ENCODE assay signal across 21 cellular contexts in the genomic region with DNA sequence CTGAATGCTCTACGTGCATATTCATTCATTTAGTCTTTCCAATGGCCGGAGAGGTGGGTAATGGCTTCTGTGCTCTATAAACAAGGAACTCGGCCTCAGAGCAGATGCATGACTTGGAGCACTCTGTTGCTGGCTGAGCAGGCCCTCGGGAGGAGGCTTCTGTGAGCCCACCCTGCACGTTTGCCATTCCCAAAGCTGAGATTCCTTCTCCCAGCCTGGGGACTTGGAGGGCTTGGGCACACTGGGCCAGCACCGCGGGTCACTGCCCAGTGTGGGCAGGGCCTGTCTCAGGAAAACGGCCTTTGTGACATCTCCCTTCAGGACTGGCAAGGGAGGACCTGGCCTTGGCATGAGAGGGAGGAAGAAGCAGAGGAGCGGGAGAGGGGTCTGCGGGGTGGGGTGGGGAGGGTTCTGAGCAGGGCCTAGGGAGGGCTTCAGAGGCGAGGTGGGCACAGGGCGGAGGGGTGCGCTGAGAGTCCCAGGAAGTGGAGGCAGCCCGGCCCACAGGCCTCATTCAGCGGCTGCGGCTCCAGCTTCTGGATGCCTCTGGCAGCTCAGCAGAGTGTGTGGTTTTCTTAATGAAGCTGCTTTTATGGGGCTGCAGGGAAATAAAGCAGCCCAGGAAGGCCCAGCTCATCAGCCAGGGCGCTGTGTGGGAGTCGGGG. TPM values are rescaled to one million over a fixed set of nuclear protein-coding genes. Genes with fewer than 3 reads are reported as not detected.
"Had no signal": no experiment of that assay in that cellular context is flagged by ENCODE, and none has a peak within 500 bp of the region (broad histone marks: within the 10 kb centered on the region; RNA-seq: fewer than 3 reads in every experiment).

No MANE protein-coding gene starts in this region.

- H3K36me3 Mint-ChIP-seq: activated naive CD4-positive, alpha-beta T cell treated with anti-CD3 and anti-CD28 coated beads, Interleukin-2, amount 50 U/mL, for 72 hours; memory B cell; natural killer cell treated with Interleukin-12 subunit alpha and Interleukin-12 subunit beta and Interleukin-15 and Interleukin-18, amount 100 ng/mL, for 72 hours; stimulated activated naive B cell treated with anti-CD40 and anti-IgM and Interleukin-4, amounts not matched to agents 10 μg/mL and 1 μg/mL and 100 μg/mL, for 72 hours had no signal

- ATAC-seq: activated naive CD4-positive, alpha-beta T cell treated with anti-CD3 and anti-CD28 coated beads, Interleukin-2, amount 50 U/mL, for 72 hours; activated T-helper 17 cell treated with anti-CD3 and anti-CD28 coated beads, Interleukin-2, amount 50 U/mL, for 72 hours; body of pancreas; natural killer cell treated with Interleukin-12 subunit alpha and Interleukin-12 subunit beta and Interleukin-15 and Interleukin-18, amount 100 ng/mL, for 72 hours; stimulated activated naive B cell treated with anti-CD40 and anti-IgM and Interleukin-4, amounts not matched to agents 10 μg/mL and 1 μg/mL and 100 μg/mL, for 72 hours had no signal

- H3K27me3 Mint-ChIP-seq: activated CD4-positive, alpha-beta T cell treated with anti-CD3 and anti-CD28 coated beads, Interleukin-2, amount 10 ng/mL, durations not matched to agents 24 days and 14 days had no signal

- H3K27ac Mint-ChIP-seq: activated CD4-positive, alpha-beta T cell treated with anti-CD3 and anti-CD28 coated beads, Interleukin-2, amount 10 ng/mL, durations not matched to agents 24 days and 14 days; activated T-helper 17 cell treated with anti-CD3 and anti-CD28 coated beads, Interleukin-2, amount 50 U/mL, for 72 hours; memory B cell; natural killer cell treated with Interleukin-12 subunit alpha and Interleukin-12 subunit beta and Interleukin-15 and Interleukin-18, amount 100 ng/mL, for 72 hours; stimulated activated naive B cell treated with anti-CD40 and anti-IgM and Interleukin-4, amounts not matched to agents 10 μg/mL and 1 μg/mL and 100 μg/mL, for 72 hours had no signal

- H3K9me3 Mint-ChIP-seq: activated CD4-positive, alpha-beta T cell treated with anti-CD3 and anti-CD28 coated beads, Interleukin-2, amount 10 ng/mL, durations not matched to agents 24 days and 14 days; activated naive CD4-positive, alpha-beta T cell treated with anti-CD3 and anti-CD28 coated beads, Interleukin-2, amount 50 U/mL, for 72 hours; activated T-helper 17 cell treated with anti-CD3 and anti-CD28 coated beads, Interleukin-2, amount 50 U/mL, for 72 hours; memory B cell; natural killer cell treated with Interleukin-12 subunit alpha and Interleukin-12 subunit beta and Interleukin-15 and Interleukin-18, amount 100 ng/mL, for 72 hours; stimulated activated naive B cell treated with anti-CD40 and anti-IgM and Interleukin-4, amounts not matched to agents 10 μg/mL and 1 μg/mL and 100 μg/mL, for 72 hours had no signal

- H3K36me3 ChIP-seq: esophagus squamous epithelium, left ventricle myocardium inferior, tibial nerve, vagina had no signal

- H3K4me2 ChIP-seq: hepatocyte had no signal

- H3K9me3 ChIP-seq: body of pancreas, esophagus squamous epithelium, left ventricle myocardium inferior, tibial nerve, vagina had no signal

- H2AFZ ChIP-seq: hepatocyte had no signal

- H3K27ac ChIP-seq: body of pancreas, esophagus squamous epithelium, hepatocyte, left ventricle myocardium inferior, tibial nerve, vagina had no signal

- H3K4me3 Mint-ChIP-seq: activated CD4-positive, alpha-beta T cell treated with anti-CD3 and anti-CD28 coated beads, Interleukin-2, amount 10 ng/mL, durations not matched to agents 24 days and 14 days; activated T-helper 17 cell treated with anti-CD3 and anti-CD28 coated beads, Interleukin-2, amount 50 U/mL, for 72 hours; memory B cell; natural killer cell treated with Interleukin-12 subunit alpha and Interleukin-12 subunit beta and Interleukin-15 and Interleukin-18, amount 100 ng/mL, for 72 hours; stimulated activated naive B cell treated with anti-CD40 and anti-IgM and Interleukin-4, amounts not matched to agents 10 μg/mL and 1 μg/mL and 100 μg/mL, for 72 hours had no signal

- FAIRE-seq: endothelial cell of umbilical vein, keratinocyte had no signal

- DNase-seq: activated CD4-positive, alpha-beta T cell treated with anti-CD3 and anti-CD28 coated beads, Interleukin-2, amount 10 ng/mL, durations not matched to agents 24 days and 14 days; activated CD4-positive, CD25-positive, alpha-beta regulatory T cell; body of pancreas; cortex of kidney; effector CD4-positive, alpha-beta T cell; esophagus squamous epithelium; left ventricle myocardium inferior; stimulated activated CD4-positive, alpha-beta T cell treated with anti-CD3 and anti-CD28 coated beads, Interleukin-15, amount 100 ng/mL, for 24 hours; stimulated activated CD4-positive, alpha-beta T cell treated with anti-CD3 and anti-CD28 coated beads, Interleukin-4, amount 100 ng/mL, for 1 hour; stimulated activated naive B cell treated with anti-CD40 and anti-IgM and Interleukin-4, amounts not matched to agents 10 μg/mL and 1 μg/mL and 100 μg/mL, for 72 hours; T-helper 2 cell had no signal

- H3K4me1 Mint-ChIP-seq: activated CD4-positive, alpha-beta T cell treated with anti-CD3 and anti-CD28 coated beads, Interleukin-2, amount 10 ng/mL, durations not matched to agents 24 days and 14 days; activated T-helper 17 cell treated with anti-CD3 and anti-CD28 coated beads, Interleukin-2, amount 50 U/mL, for 72 hours; memory B cell had no signal

- H3K4me1 ChIP-seq: body of pancreas, esophagus squamous epithelium, tibial nerve, vagina had no signal

- H3K79me2 ChIP-seq: hepatocyte had no signal

- H3K27me3 ChIP-seq: body of pancreas, hepatocyte, vagina had no signal

- H3K4me3 ChIP-seq: body of pancreas, esophagus squamous epithelium, hepatocyte, left ventricle myocardium inferior, tibial nerve, vagina had no signal

RNA-seq across cellular contexts. Expression of a gene that starts 51.6 kb away (rescaled TPM):
- total RNA-seq: left ventricle myocardium inferior, osteocyte had no signal
- polyA plus RNA-seq: keratinocyte had no signal
